ENCODE assay signal across 10 cellular contexts in the genomic region with DNA sequence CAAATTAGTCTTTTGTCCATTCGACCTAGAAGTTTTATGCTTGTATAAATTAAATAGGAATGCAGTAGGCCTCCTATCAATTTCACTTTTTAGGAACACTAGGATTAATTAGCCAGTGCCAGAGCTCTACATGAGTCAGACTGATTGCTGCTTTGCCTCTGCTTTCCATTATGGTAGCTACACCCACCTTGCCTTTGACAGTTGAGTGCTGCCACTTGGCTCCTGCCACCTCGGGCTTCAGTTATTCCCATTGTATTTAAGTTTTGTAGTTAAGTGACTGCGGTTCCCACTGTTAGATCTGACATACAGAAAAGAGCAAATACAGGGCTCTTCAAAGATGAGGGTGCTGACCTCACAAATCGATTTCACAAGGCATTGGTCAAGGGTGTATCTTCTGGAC. TPM values are rescaled to one million over a fixed set of nuclear protein-coding genes. Genes with fewer than 3 reads are reported as not detected.
"Had no signal": no experiment of that assay in that cellular context is flagged by ENCODE, and none has a peak within 500 bp of the region (broad histone marks: within the 10 kb centered on the region; RNA-seq: fewer than 3 reads in every experiment).

No MANE protein-coding gene starts in this region.

- H3K27ac ChIP-seq: HL-60 had no signal

- H3K4me3 ChIP-seq: K562 had no signal

- FAIRE-seq: HepG2, HTR-8/SVneo, K562 had no signal

- DNase-seq: IMR-90, KBM-7, KG1 had no signal

- ATAC-seq: HepG2, K562 had no signal

RNA-seq across cellular contexts. Expression of gene WFDC12, which starts 16.6 kb away (rescaled TPM):
- total RNA-seq: HepG2, HT-29, HT1080, IMR-90, K562 had no signal
- polyA plus RNA-seq: HepG2, IgD-negative memory B cell, IMR-90, K562 had no signal

RNA-seq across cellular contexts. Expression of gene WFDC5, which starts 25.9 kb away (rescaled TPM):
- total RNA-seq: HepG2, HT-29, HT1080, IMR-90, K562 had no signal
- polyA plus RNA-seq: HepG2, IgD-negative memory B cell, IMR-90, K562 had no signal

RNA-seq across cellular contexts. Expression of gene PI3, which starts 33.9 kb away (rescaled TPM):
- total RNA-seq: HT1080, IMR-90, K562 had no signal
- polyA plus RNA-seq: HepG2, IMR-90, K562 had no signal

RNA-seq across cellular contexts. Expression of gene KCNS1, which starts 39.9 kb away (rescaled TPM):
- total RNA-seq: HepG2, HT-29, HT1080, K562 had no signal
- polyA plus RNA-seq: IgD-negative memory B cell, K562 had no signal
